8 cellular contexts compared by ENCODE assay signal in the genomic region with DNA sequence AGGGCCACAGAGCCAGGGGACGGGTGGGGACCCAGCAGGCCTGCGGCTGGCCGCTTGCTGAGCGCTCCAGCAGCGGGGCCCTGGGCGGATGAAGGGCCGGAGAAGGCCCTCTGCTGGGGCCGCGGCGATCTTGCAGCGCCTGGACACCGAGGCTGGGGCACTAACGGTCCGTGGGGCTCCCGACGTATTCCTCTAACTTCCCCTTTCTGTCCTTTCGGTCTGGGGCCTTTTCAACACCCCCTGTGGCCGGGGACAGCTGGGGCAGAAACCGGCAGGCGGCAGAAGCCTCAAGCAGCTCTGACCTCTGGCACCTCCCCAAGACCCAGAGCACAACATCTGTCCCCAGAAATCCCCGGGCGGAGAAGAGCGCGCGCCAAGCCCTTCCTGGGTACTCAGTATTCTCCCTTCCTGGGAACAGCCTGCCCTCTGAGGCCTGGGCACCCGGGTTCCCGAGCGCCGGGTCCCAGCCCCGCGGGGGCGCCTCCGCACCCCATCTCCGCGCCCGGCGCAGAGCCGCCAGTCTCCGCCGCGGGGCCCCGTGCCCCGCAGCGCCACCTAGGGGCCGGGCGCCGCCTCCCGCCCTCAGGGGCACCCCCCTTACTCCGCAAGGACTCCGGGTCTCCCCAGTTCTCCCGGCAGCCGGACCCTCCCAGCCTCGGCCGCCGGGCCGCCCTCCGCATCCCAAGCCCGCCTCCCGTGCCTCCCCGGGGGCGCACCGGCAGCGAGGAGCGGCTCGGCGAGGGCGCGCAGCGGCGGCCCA. TPM values are rescaled to one million over a fixed set of nuclear protein-coding genes. Genes with fewer than 3 reads are reported as not detected.
A peak's percentile ranks its signal among the peaks of the same experiment; 100 is the strongest.
DNase-seq lines count a peak whose midpoint lies in the region; ATAC-seq and TF ChIP-seq lines count a peak whose summit lies in the region.

No MANE protein-coding gene starts in this region.

- no peaks in the 10 kb centered on the region for H3K27me3 ChIP-seq in CD4-positive, CD25-positive, alpha-beta regulatory T cell (ENCODE audit: control insufficient read depth, insufficient read depth, low read length)
- no peaks in the 10 kb centered on the region for H3K27me3 ChIP-seq in Panc1 (ENCODE audit: control insufficient read depth, insufficient read depth, low read length)
- no peaks in the 10 kb centered on the region for H3K27me3 ChIP-seq in naive thymus-derived CD4-positive, alpha-beta T cell (ENCODE audit: control insufficient read depth in 2 of 2, insufficient read depth in 2 of 2, low read length in 2 of 2)

- H3K36me3 ChIP-seq in CD4-positive, CD25-positive, alpha-beta regulatory T cell (ENCODE audit: control insufficient read depth, insufficient read depth, low read length): no peaks in the 10 kb centered on the region
- no peaks in the 10 kb centered on the region for H3K36me3 ChIP-seq in Panc1 (ENCODE audit: control insufficient read depth, insufficient read depth, low read length)
- H3K36me3 ChIP-seq in naive thymus-derived CD4-positive, alpha-beta T cell (ENCODE audit: control insufficient read depth in 2 of 3, insufficient read depth in 3 of 3, low read length in 3 of 3): no peaks in the 10 kb centered on the region

- in situ Hi-C loops in Panc1 (cut with HindIII; ENCODE audit: low pct_unique_long_range_greater_than_20kb, low sequenced_read_pairs): no loop called here

- CTCF ChIA-PET in Panc1 (lab: Charles Lee): interaction anchor here (0.7 to 1.4 kb wide), 4 partner anchors 19 to 550 kb away, joined by 3 to 5 read pairs (median 4); no protein-coding TSS in a partner anchor
- CTCF ChIA-PET in naive thymus-derived CD4-positive, alpha-beta T cell (lab: Charles Lee): interaction anchor here (0.6 to 4.3 kb wide), 7 partner anchors 15 to 412 kb away, joined by 3 to 51 read pairs (median 4); no protein-coding TSS in a partner anchor

- peaks cover 68% of the 10 kb centered on the region for H3K4me1 ChIP-seq in CD4-positive, CD25-positive, alpha-beta regulatory T cell (ENCODE audit: control insufficient read depth, insufficient read depth, low read length, poor library complexity, severe bottlenecking)
- peaks cover 18% of the 10 kb centered on the region for H3K4me1 ChIP-seq in Panc1 (ENCODE audit: control insufficient read depth, insufficient read depth, low read length)
- H3K4me1 ChIP-seq in naive thymus-derived CD4-positive, alpha-beta T cell (ENCODE audit: control insufficient read depth in 2 of 2, insufficient read depth in 2 of 2, low read length in 2 of 2): peaks cover 46 to 59% of the 10 kb centered on the region in 2 donors

- BruUV-seq in Panc1 (replicated peaks; lab: Mats Ljungman, UMichigan): no TSS peak

- H3K27me3 Mint-ChIP-seq in CD4-positive, CD25-positive, alpha-beta regulatory T cell: peaks cover 12% of the 10 kb centered on the region
- no peaks in the 10 kb centered on the region for H3K27me3 Mint-ChIP-seq in activated T-helper 17 cell treated with anti-CD3 and anti-CD28 coated beads, Interleukin-2, amount 50 U/mL, for 72 hours
- peaks cover 0 to 9% (median 0%) of the 10 kb centered on the region in 5 donors for H3K27me3 Mint-ChIP-seq in naive thymus-derived CD4-positive, alpha-beta T cell
- H3K27me3 Mint-ChIP-seq in stimulated activated naive CD8-positive, alpha-beta T cell treated with anti-CD3 and anti-CD28 coated beads, Interleukin-15, Interleukin-2, amounts not matched to agents 100 ng/mL and 50 ng/mL, for 24 hours: peaks cover 5% of the 10 kb centered on the region

- POLR2A ChIA-PET in Panc1 (lab: Charles Lee): no interaction called here
- POLR2A ChIA-PET in naive thymus-derived CD4-positive, alpha-beta T cell (lab: Charles Lee): interaction anchor here (1.3 to 2.1 kb wide), 2 partner anchors 10 to 221 kb away, joined by 3 to 7 read pairs; no protein-coding TSS in a partner anchor

- intact Hi-C loops in Panc1 (cut with micrococcal nuclease; ENCODE audit: unreplicated experiment): loop anchor here (2.0 kb wide), 2 partner anchors 228 to 550 kb away; no protein-coding TSS in a partner anchor
- intact Hi-C loops in naive thymus-derived CD4-positive, alpha-beta T cell (cut with micrococcal nuclease): loop anchor here (1.0 to 10.0 kb wide), 8 partner anchors 89 to 1756 kb away; a partner anchor contains a TSS

- peak overlapping the region; percentile 82 for H3K27ac ChIP-seq in CD4-positive, CD25-positive, alpha-beta regulatory T cell (ENCODE audit: insufficient read depth, low read length, poor library complexity, severe bottlenecking)
- H3K27ac ChIP-seq in Panc1 (ENCODE audit: low read length): peak overlapping the region; percentile 63
- H3K27ac ChIP-seq in naive thymus-derived CD4-positive, alpha-beta T cell (ENCODE audit: low read depth, low read length): peak overlapping the region; percentile 76

- peak; percentile 66 to 77 (median 73) for DNase-seq in CD4-positive, CD25-positive, alpha-beta regulatory T cell
- DNase-seq in Panc1 (ENCODE audit: low read depth, low spot score): no peak
- peak; percentile 59 for DNase-seq in fibroblast of mammary gland (ENCODE audit: low read depth)
- DNase-seq in naive thymus-derived CD4-positive, alpha-beta T cell: peak; percentile 60 to 86 (median 78)

- H3K4me1 Mint-ChIP-seq in CD4-positive, CD25-positive, alpha-beta regulatory T cell: peaks cover 17 to 73% (median 55%) of the 10 kb centered on the region in 4 donors
- peaks cover 47% of the 10 kb centered on the region for H3K4me1 Mint-ChIP-seq in activated T-helper 17 cell treated with anti-CD3 and anti-CD28 coated beads, Interleukin-2, amount 50 U/mL, for 72 hours
- peaks cover 50 to 70% (median 60%) of the 10 kb centered on the region in 7 donors for H3K4me1 Mint-ChIP-seq in naive thymus-derived CD4-positive, alpha-beta T cell
- H3K4me1 Mint-ChIP-seq in stimulated activated naive CD8-positive, alpha-beta T cell treated with anti-CD3 and anti-CD28 coated beads, Interleukin-15, Interleukin-2, amounts not matched to agents 100 ng/mL and 50 ng/mL, for 24 hours (ENCODE audit: low read depth): peaks cover 58% of the 10 kb centered on the region

- H3K9me3 Mint-ChIP-seq in CD4-positive, CD25-positive, alpha-beta regulatory T cell: no peaks in the 10 kb centered on the region
- no peaks in the 10 kb centered on the region for H3K9me3 Mint-ChIP-seq in activated T-helper 17 cell treated with anti-CD3 and anti-CD28 coated beads, Interleukin-2, amount 50 U/mL, for 72 hours
- peaks cover 0 to 3% (median 0%) of the 10 kb centered on the region in 11 donors for H3K9me3 Mint-ChIP-seq in naive thymus-derived CD4-positive, alpha-beta T cell
- no peaks in the 10 kb centered on the region for H3K9me3 Mint-ChIP-seq in stimulated activated naive CD8-positive, alpha-beta T cell treated with anti-CD3 and anti-CD28 coated beads, Interleukin-15, Interleukin-2, amounts not matched to agents 100 ng/mL and 50 ng/mL, for 24 hours

- ATAC-seq in CD4-positive, CD25-positive, alpha-beta regulatory T cell (ENCODE audit: low read depth in 2 of 2): peak; percentile 58 to 59
- ATAC-seq in GM19438 (IDR thresholded peaks at IDR 0.05; ENCODE audit: low read depth, unreplicated experiment): peak; percentile 54
- peak; percentile 52 for ATAC-seq in HG03520 (IDR thresholded peaks at IDR 0.05; ENCODE audit: unreplicated experiment)
- ATAC-seq in Panc1: peak; percentile 88
- peak; percentile 70 for ATAC-seq in activated T-helper 17 cell treated with anti-CD3 and anti-CD28 coated beads, Interleukin-2, amount 50 U/mL, for 72 hours (replicated peaks)
- ATAC-seq in naive thymus-derived CD4-positive, alpha-beta T cell: peak; percentile 79

- peak overlapping the region; percentile 87 to 96 (median 88) for H3K27ac Mint-ChIP-seq in CD4-positive, CD25-positive, alpha-beta regulatory T cell
- peak overlapping the region; percentile 74 for H3K27ac Mint-ChIP-seq in activated T-helper 17 cell treated with anti-CD3 and anti-CD28 coated beads, Interleukin-2, amount 50 U/mL, for 72 hours
- H3K27ac Mint-ChIP-seq in naive thymus-derived CD4-positive, alpha-beta T cell: peak overlapping the region; percentile 79 to 96 (median 89)
- peak overlapping the region; percentile 57 for H3K27ac Mint-ChIP-seq in stimulated activated naive CD8-positive, alpha-beta T cell treated with anti-CD3 and anti-CD28 coated beads, Interleukin-15, Interleukin-2, amounts not matched to agents 100 ng/mL and 50 ng/mL, for 24 hours

- H3K36me3 Mint-ChIP-seq in CD4-positive, CD25-positive, alpha-beta regulatory T cell: no peaks in the 10 kb centered on the region
- peaks cover 4% of the 10 kb centered on the region for H3K36me3 Mint-ChIP-seq in activated T-helper 17 cell treated with anti-CD3 and anti-CD28 coated beads, Interleukin-2, amount 50 U/mL, for 72 hours (ENCODE audit: low read depth)
- H3K36me3 Mint-ChIP-seq in naive thymus-derived CD4-positive, alpha-beta T cell: no peaks in the 10 kb centered on the region
- no peaks in the 10 kb centered on the region for H3K36me3 Mint-ChIP-seq in stimulated activated naive CD8-positive, alpha-beta T cell treated with anti-CD3 and anti-CD28 coated beads, Interleukin-15, Interleukin-2, amounts not matched to agents 100 ng/mL and 50 ng/mL, for 24 hours (ENCODE audit: low read depth)

- peak overlapping the region; percentile 85 to 92 (median 89) for H3K4me3 Mint-ChIP-seq in CD4-positive, CD25-positive, alpha-beta regulatory T cell
- H3K4me3 Mint-ChIP-seq in activated T-helper 17 cell treated with anti-CD3 and anti-CD28 coated beads, Interleukin-2, amount 50 U/mL, for 72 hours: peak overlapping the region; percentile 82
- H3K4me3 Mint-ChIP-seq in naive thymus-derived CD4-positive, alpha-beta T cell: peak overlapping the region; percentile 79 to 90 (median 86)
- peak overlapping the region; percentile 80 for H3K4me3 Mint-ChIP-seq in stimulated activated naive CD8-positive, alpha-beta T cell treated with anti-CD3 and anti-CD28 coated beads, Interleukin-15, Interleukin-2, amounts not matched to agents 100 ng/mL and 50 ng/mL, for 24 hours

- H3K4me3 ChIP-seq in CD4-positive, CD25-positive, alpha-beta regulatory T cell (ENCODE audit: low read depth, low read length): peak overlapping the region; percentile 66
- H3K4me3 ChIP-seq in Panc1 (ENCODE audit: low read depth in 2 of 2, low read length in 2 of 2) (peak overlapping the region; percentile 64 to 66), fibroblast of mammary gland (ENCODE audit: control insufficient read depth, low read depth, low read length) (peak overlapping the region; percentile 66)
- peak overlapping the region; percentile 72 for H3K4me3 ChIP-seq in naive thymus-derived CD4-positive, alpha-beta T cell (ENCODE audit: low read length)

- H3K9me3 ChIP-seq in CD4-positive, CD25-positive, alpha-beta regulatory T cell (ENCODE audit: control insufficient read depth in 2 of 2, low read length in 2 of 2): no peaks in the 10 kb centered on the region
- H3K9me3 ChIP-seq in Panc1 (ENCODE audit: control insufficient read depth, insufficient read depth, low read depth, low read length): no peaks in the 10 kb centered on the region
- H3K9me3 ChIP-seq in naive thymus-derived CD4-positive, alpha-beta T cell (ENCODE audit: control insufficient read depth in 2 of 3, low read length in 3 of 3): no peaks in the 10 kb centered on the region

- TF ChIP-seq CTCF in Panc1 (IDR thresholded peaks at IDR 0.05) (peak; percentile 97), fibroblast of mammary gland (conservative IDR thresholded peaks at IDR 0.05; ENCODE audit: control insufficient read depth, insufficient read depth, low read depth, low read length) (peak; percentile 53)

RNA-seq across cellular contexts. Expression of a gene that starts 0.6 kb away (rescaled TPM):
- 63.7 TPM for total RNA-seq in CD4-positive, CD25-positive, alpha-beta regulatory T cell
- 10 to 100 TPM; 20.1 to 42.9 (median 34.5) TPM for polyA plus RNA-seq in CD4-positive, CD25-positive, alpha-beta regulatory T cell
- 20.6 TPM for total RNA-seq in Panc1 (2021; ENCODE audit: unreplicated experiment)
- 15.6 TPM for polyA plus RNA-seq in Panc1 (2012; ENCODE audit: insufficient read length)
- total RNA-seq in activated T-helper 17 cell treated with anti-CD3 and anti-CD28 coated beads, Interleukin-2, amount 50 U/mL, for 72 hours: 10 to 100 TPM in 1 of 2 donors, 1 to 10 TPM in 1; 7.0 to 11.0 TPM
- 10 to 100 TPM; 16.9 to 69.1 (median 25.4) TPM for total RNA-seq in naive thymus-derived CD4-positive, alpha-beta T cell
- 10 to 100 TPM; 15.4 to 24.3 TPM for polyA plus RNA-seq in naive thymus-derived CD4-positive, alpha-beta T cell
